9 cellular contexts compared by ENCODE assay signal in genomic region chr2:50535971-50536759, GRCh38.
DNase-seq lines count a peak whose midpoint lies in the region; ATAC-seq and TF ChIP-seq lines count a peak whose summit lies in the region.
"Had no signal": no experiment of that assay in that cellular context is flagged by ENCODE, and none has a peak within 500 bp of the region (broad histone marks: within the 10 kb centered on the region; RNA-seq: fewer than 3 reads in every experiment).

No MANE protein-coding gene starts in this region.

- H3K27ac ChIP-seq in RWPE2 (ENCODE audit: poor library complexity, severe bottlenecking) (no peak overlapping the region), left ventricle myocardium inferior (replicated peaks) (no peak overlapping the region), vagina (no peak overlapping the region)

- no peak overlapping the region for H3K4me3 Mint-ChIP-seq in stimulated activated effector memory CD8-positive, alpha-beta T cell treated with anti-CD3 and anti-CD28 coated beads, Interleukin-12 subunit alpha, Interleukin-12 subunit beta, amount 100 ng/mL, for 72 hours
- H3K4me3 Mint-ChIP-seq in Calu3 (ENCODE audit: low read depth, unreplicated experiment), result no peak overlapping the region
- H3K4me3 Mint-ChIP-seq: CD4-positive, CD25-positive, alpha-beta regulatory T cell had no signal

- no peaks in the 10 kb centered on the region for H3K9me3 Mint-ChIP-seq in stimulated activated effector memory CD8-positive, alpha-beta T cell treated with anti-CD3 and anti-CD28 coated beads, Interleukin-12 subunit alpha, Interleukin-12 subunit beta, amount 100 ng/mL, for 72 hours
- peaks cover 3% of the 10 kb centered on the region for H3K9me3 Mint-ChIP-seq in Calu3 (ENCODE audit: low read depth, unreplicated experiment)
- H3K9me3 Mint-ChIP-seq: CD4-positive, CD25-positive, alpha-beta regulatory T cell had no signal

- TF ChIP-seq CTCF in RWPE2 (IDR thresholded peaks at IDR 0.05; ENCODE audit: poor library complexity, severe bottlenecking) (peak; percentile 78), left ventricle myocardium inferior (IDR thresholded peaks at IDR 0.05; ENCODE audit: borderline replicate concordance) (peak; percentile 58), Calu3 (IDR thresholded peaks at IDR 0.05; ENCODE audit: unreplicated experiment) (no peak), vagina (IDR thresholded peaks at IDR 0.05) (no peak)

- no peak overlapping the region for H3K4me3 ChIP-seq in RWPE2 (ENCODE audit: severe bottlenecking)
- no peak overlapping the region for H3K4me3 ChIP-seq in left ventricle myocardium inferior
- H3K4me3 ChIP-seq in vagina, result no peak overlapping the region

- H3K27ac Mint-ChIP-seq in stimulated activated effector memory CD8-positive, alpha-beta T cell treated with anti-CD3 and anti-CD28 coated beads, Interleukin-12 subunit alpha, Interleukin-12 subunit beta, amount 100 ng/mL, for 72 hours, result no peak overlapping the region
- no peak overlapping the region for H3K27ac Mint-ChIP-seq in Calu3 (ENCODE audit: unreplicated experiment)
- H3K27ac Mint-ChIP-seq: CD4-positive, CD25-positive, alpha-beta regulatory T cell had no signal

- intact Hi-C loops in left ventricle myocardium inferior (cut with micrococcal nuclease) (no loop called here), Calu3 (cut with micrococcal nuclease; ENCODE audit: unreplicated experiment) (loop anchor here (10.0 kb wide), 2 partner anchors 189 to 1159 kb away; no protein-coding TSS in a partner anchor), vagina (cut with DNase I) (no loop called here)

- TF ChIP-seq POLR2A in vagina (IDR thresholded peaks at IDR 0.05), result no peak

- H3K9me3 ChIP-seq in RWPE2 (ENCODE audit: severe bottlenecking) (no peaks in the 10 kb centered on the region), left ventricle myocardium inferior (replicated peaks) (no peaks in the 10 kb centered on the region), vagina (no peaks in the 10 kb centered on the region)

- no peaks in the 10 kb centered on the region for H3K4me1 Mint-ChIP-seq in stimulated activated effector memory CD8-positive, alpha-beta T cell treated with anti-CD3 and anti-CD28 coated beads, Interleukin-12 subunit alpha, Interleukin-12 subunit beta, amount 100 ng/mL, for 72 hours
- no peaks in the 10 kb centered on the region for H3K4me1 Mint-ChIP-seq in Calu3 (ENCODE audit: low read depth, unreplicated experiment)
- H3K4me1 Mint-ChIP-seq: CD4-positive, CD25-positive, alpha-beta regulatory T cell had no signal

- BruUV-seq in Calu3 (replicated peaks; lab: Mats Ljungman, UMichigan), result no TSS peak

- no peak for TF ChIP-seq EP300 in Ishikawa (IDR thresholded peaks at IDR 0.05; ENCODE audit: borderline replicate concordance)

- H3K27me3 ChIP-seq in RWPE2 (ENCODE audit: insufficient read depth, poor library complexity, severe bottlenecking) (no peaks in the 10 kb centered on the region), left ventricle myocardium inferior (ENCODE audit: low read depth) (no peaks in the 10 kb centered on the region), vagina (no peaks in the 10 kb centered on the region)

- no peaks in the 10 kb centered on the region for H3K36me3 ChIP-seq in RWPE2 (ENCODE audit: low read depth)
- no peaks in the 10 kb centered on the region for H3K36me3 ChIP-seq in left ventricle myocardium inferior
- H3K36me3 ChIP-seq in vagina, result no peaks in the 10 kb centered on the region

- peak; percentile 61; the same call in 2 of the 3 replicates for ATAC-seq in RWPE2 (ENCODE audit: low read depth)
- no peak for ATAC-seq in stimulated activated effector memory CD8-positive, alpha-beta T cell treated with anti-CD3 and anti-CD28 coated beads, Interleukin-12 subunit alpha, Interleukin-12 subunit beta, amount 100 ng/mL, for 72 hours

- H3K4me1 ChIP-seq in RWPE2 (ENCODE audit: insufficient read depth, poor library complexity, severe bottlenecking) (no peaks in the 10 kb centered on the region), left ventricle myocardium inferior (peaks cover 15% of the 10 kb centered on the region), vagina (no peaks in the 10 kb centered on the region)

- no peaks in the 10 kb centered on the region for H3K27me3 Mint-ChIP-seq in Calu3 (ENCODE audit: unreplicated experiment)
- H3K27me3 Mint-ChIP-seq: CD4-positive, CD25-positive, alpha-beta regulatory T cell had no signal

- DNase-seq in NCI-H510A treated with DMSO at 0.1 percent for 48 hours (lab: John Stamatoyannopoulos, UW) (peak; percentile 82), NCI-H510A (lab: John Stamatoyannopoulos, UW) (no peak), RWPE2 (ENCODE audit: low spot score) (no peak), left ventricle myocardium inferior (no peak), Calu3 (no peak), vagina (ENCODE audit: extremely low spot score in 2 of 2) (no peak)
- no peak for DNase-seq in stimulated activated effector memory CD8-positive, alpha-beta T cell treated with anti-CD3 and anti-CD28 coated beads, Interleukin-12 subunit alpha, Interleukin-12 subunit beta, amount 100 ng/mL, for 72 hours (ENCODE audit: low spot score in 2 of 2)

- TF ChIP-seq RAD21 in Ishikawa (IDR thresholded peaks at IDR 0.05; ENCODE audit: low read depth), result peak; percentile 59

- CTCF ChIA-PET in Calu3 (lab: Charles Lee), result interaction anchor here (0.5 kb wide), 1 partner anchor 863 kb away, joined by 7 read pairs; no protein-coding TSS in a partner anchor

- no peaks in the 10 kb centered on the region for H3K36me3 Mint-ChIP-seq in stimulated activated effector memory CD8-positive, alpha-beta T cell treated with anti-CD3 and anti-CD28 coated beads, Interleukin-12 subunit alpha, Interleukin-12 subunit beta, amount 100 ng/mL, for 72 hours
- no peaks in the 10 kb centered on the region for H3K36me3 Mint-ChIP-seq in Calu3 (ENCODE audit: insufficient read depth, unreplicated experiment)
- H3K36me3 Mint-ChIP-seq: CD4-positive, CD25-positive, alpha-beta regulatory T cell had no signal

TF ChIP-seq in Ishikawa, 13 proteins besides CTCF, POLR2A, EP300 and RAD21:
- TF ChIP-seq CEBPB (IDR thresholded peaks at IDR 0.05) (no peak), TAF1 (IDR thresholded peaks at IDR 0.05; ENCODE audit: low read depth) (no peak), EGR1 (IDR thresholded peaks at IDR 0.05) (no peak), TCF12 (IDR thresholded peaks at IDR 0.05; ENCODE audit: low read depth) (no peak), USF1 (IDR thresholded peaks at IDR 0.05) (no peak), YY1 (IDR thresholded peaks at IDR 0.05; ENCODE audit: low read depth) (no peak), REST (IDR thresholded peaks at IDR 0.05; ENCODE audit: low read depth) (no peak), CREB1 (IDR thresholded peaks at IDR 0.05; ENCODE audit: low read depth) (no peak), ZBTB7A (IDR thresholded peaks at IDR 0.05; ENCODE audit: low read depth) (no peak), FOXM1 (IDR thresholded peaks at IDR 0.05; ENCODE audit: borderline replicate concordance, low read depth) (no peak), NFIC (IDR thresholded peaks at IDR 0.05) (no peak), TEAD4 (IDR thresholded peaks at IDR 0.05) (no peak), MAX (IDR thresholded peaks at IDR 0.05) (no peak)

Comparison
In these comparisons a context has a peak if more than half of its experiments do, and no peak if none do; other contexts are left out.
1. CTCF ChIP-seq: peak in RWPE2 (single experiment) and left ventricle myocardium inferior (single experiment); none in Calu3 (single experiment) and vagina (0 of 3).